ENCODE assay signal across 8 cellular contexts in the genomic region with DNA sequence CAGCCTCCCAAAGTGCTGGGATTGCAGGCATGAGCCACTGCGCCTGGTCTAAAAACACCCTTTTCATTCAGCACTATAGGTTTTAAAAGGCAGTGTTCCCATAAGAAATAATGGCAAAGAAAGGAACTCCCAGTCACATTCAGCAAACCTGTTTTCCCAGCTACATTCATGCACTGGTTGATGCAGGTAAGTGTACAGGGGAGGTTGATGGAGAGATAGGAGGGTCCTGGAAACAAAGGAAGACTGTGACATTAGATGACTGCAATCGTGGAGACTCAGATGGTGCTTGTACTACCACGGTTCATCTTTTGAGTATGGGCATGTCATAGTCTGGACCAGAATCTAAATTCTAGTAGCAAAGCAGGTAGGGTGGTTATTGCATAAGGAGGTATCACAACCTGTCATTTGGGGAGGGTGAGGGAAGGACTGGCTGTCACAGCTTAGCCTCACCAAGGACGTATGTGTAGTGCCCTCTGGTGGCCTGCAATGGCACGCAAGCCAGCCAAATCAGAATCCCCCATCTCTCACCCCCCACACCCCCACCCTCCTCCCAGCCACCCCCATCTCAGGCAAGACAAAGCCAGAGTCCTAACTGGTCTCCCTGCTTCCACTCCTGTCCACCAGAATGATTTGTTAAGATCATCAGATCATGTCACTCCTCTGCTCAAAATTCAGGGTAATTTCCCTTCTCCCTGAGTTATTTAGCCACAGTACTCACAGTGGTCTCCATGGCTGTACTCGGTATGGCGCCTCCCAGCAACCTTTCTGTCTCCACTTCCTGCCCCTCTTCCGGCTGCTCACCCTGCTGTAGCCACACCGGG. TPM values are rescaled to one million over a fixed set of nuclear protein-coding genes. Genes with fewer than 3 reads are reported as not detected.
DNase-seq lines count a peak whose midpoint lies in the region; ATAC-seq and TF ChIP-seq lines count a peak whose summit lies in the region.

No MANE protein-coding gene starts in this region.

- H3K4me1 Mint-ChIP-seq in CD4-positive, CD25-positive, alpha-beta regulatory T cell = peaks cover 8 to 20% (median 11%) of the 10 kb centered on the region in 4 donors

- peak; percentile 51 to 83 (median 59) for DNase-seq in CD4-positive, CD25-positive, alpha-beta regulatory T cell
- DNase-seq in GM19240 (ENCODE audit: insufficient read length, low spot score) (peak; percentile 86), NCI-H1092 treated with DMSO at 0.1 percent for 48 hours (lab: John Stamatoyannopoulos, UW) (peak; percentile 30), cerebellar cortex (ENCODE audit: low spot score) (peak; percentile 83), right lobe of liver (peak; percentile 46 to 59 (median 54)), kidney glomerular epithelial cell (lab: John Stamatoyannopoulos, UW) (no peak)
- DNase-seq in activated CD4-positive, CD25-positive, alpha-beta regulatory T cell treated with anti-CD3 and anti-CD28 coated beads, Interleukin-2, amount 50 U/mL, for 72 hours = peak; percentile 68
- peak; percentile 59 to 66 for DNase-seq in stimulated activated CD8-positive, alpha-beta memory T cell treated with anti-CD3 and anti-CD28 coated beads, Interleukin-15, amount 100 ng/mL, for 4 hours (ENCODE audit: low read depth in 2 of 2)

- H3K9me3 ChIP-seq in CD4-positive, CD25-positive, alpha-beta regulatory T cell (ENCODE audit: control insufficient read depth in 2 of 2, low read length in 2 of 2) = no peaks in the 10 kb centered on the region
- no peaks in the 10 kb centered on the region for H3K9me3 ChIP-seq in right lobe of liver

- H3K4me1 ChIP-seq in CD4-positive, CD25-positive, alpha-beta regulatory T cell (ENCODE audit: control insufficient read depth, insufficient read depth, low read length, poor library complexity, severe bottlenecking) = peaks cover 10% of the 10 kb centered on the region
- no peaks in the 10 kb centered on the region for H3K4me1 ChIP-seq in right lobe of liver

- WGBS in right lobe of liver (ENCODE audit: insufficient coverage, low coverage, low lambda C conversion rate, missing lambda C conversion rate) = 27% methylated on average over 8 of the region's 9 CpGs

- ATAC-seq in CD4-positive, CD25-positive, alpha-beta regulatory T cell (ENCODE audit: low read depth in 2 of 2) = peak; percentile 83 to 90
- peak; percentile 87 to 91 (median 90) for ATAC-seq in right lobe of liver

- H3K27me3 ChIP-seq in CD4-positive, CD25-positive, alpha-beta regulatory T cell (ENCODE audit: control insufficient read depth, insufficient read depth, low read length) = no peaks in the 10 kb centered on the region
- no peaks in the 10 kb centered on the region for H3K27me3 ChIP-seq in right lobe of liver

- no peak for TF ChIP-seq POLR2A in right lobe of liver (IDR thresholded peaks at IDR 0.05)

- H3K36me3 Mint-ChIP-seq in CD4-positive, CD25-positive, alpha-beta regulatory T cell = peaks cover 3% of the 10 kb centered on the region

- H3K27ac ChIP-seq in CD4-positive, CD25-positive, alpha-beta regulatory T cell (ENCODE audit: insufficient read depth, low read length, poor library complexity, severe bottlenecking) = no peak overlapping the region
- H3K27ac ChIP-seq in right lobe of liver = no peak overlapping the region

- H3K27me3 Mint-ChIP-seq in CD4-positive, CD25-positive, alpha-beta regulatory T cell = no peaks in the 10 kb centered on the region

- H3K27ac Mint-ChIP-seq in CD4-positive, CD25-positive, alpha-beta regulatory T cell = peak overlapping the region; percentile 61 to 91 (median 76)

- TF ChIP-seq CTCF in right lobe of liver (IDR thresholded peaks at IDR 0.05) = peak; percentile 31 to 70 (median 64)

- H3K4me3 ChIP-seq in CD4-positive, CD25-positive, alpha-beta regulatory T cell (ENCODE audit: low read depth, low read length) = no peak overlapping the region
- H3K4me3 ChIP-seq in right lobe of liver = no peak overlapping the region

- H3K9me3 Mint-ChIP-seq in CD4-positive, CD25-positive, alpha-beta regulatory T cell = no peaks in the 10 kb centered on the region

- intact Hi-C loops in right lobe of liver (cut with DNase I) = loop anchor here (5.0 to 10.0 kb wide), 2 partner anchors 105 to 112 kb away; no protein-coding TSS in a partner anchor

- peak overlapping the region in 1 of 4 donors; percentile 64 for H3K4me3 Mint-ChIP-seq in CD4-positive, CD25-positive, alpha-beta regulatory T cell

- no peaks in the 10 kb centered on the region for H3K36me3 ChIP-seq in CD4-positive, CD25-positive, alpha-beta regulatory T cell (ENCODE audit: control insufficient read depth, insufficient read depth, low read length)
- no peaks in the 10 kb centered on the region for H3K36me3 ChIP-seq in right lobe of liver

RNA-seq across cellular contexts. Expression of a gene that starts 28.8 kb away (rescaled TPM):
- 30.9 TPM for total RNA-seq in CD4-positive, CD25-positive, alpha-beta regulatory T cell
- 100 to 1,000 TPM; 123 to 177 (median 144) TPM for polyA plus RNA-seq in CD4-positive, CD25-positive, alpha-beta regulatory T cell
- total RNA-seq in right lobe of liver = 10 to 100 TPM; 14.8 to 38.0 (median 17.3) TPM

RNA-seq across cellular contexts. Expression of a gene that starts 51.3 kb away (rescaled TPM):
- 63.5 TPM for total RNA-seq in CD4-positive, CD25-positive, alpha-beta regulatory T cell
- polyA plus RNA-seq in CD4-positive, CD25-positive, alpha-beta regulatory T cell = 10 to 100 TPM in 2 of 4 donors, 1 to 10 TPM in 2; 9.7 to 11.2 (median 10.5) TPM
- 1 to 10 TPM; 1.5 to 3.2 (median 2.3) TPM for total RNA-seq in right lobe of liver

RNA-seq across cellular contexts. Expression of a gene that starts 56.0 kb away (rescaled TPM):
- total RNA-seq in CD4-positive, CD25-positive, alpha-beta regulatory T cell = 5.0 TPM
- under 1 TPM in 3 of 4 donors, not detected in 1; 0.09 to 0.39 (median 0.11) TPM for polyA plus RNA-seq in CD4-positive, CD25-positive, alpha-beta regulatory T cell
- 1 to 10 TPM in 3 of 6 experiments, under 1 TPM in 3; 0.42 to 2.4 (median 1.1) TPM for total RNA-seq in right lobe of liver

Comparison
In these comparisons a context has a peak if more than half of its experiments do, and no peak if none do; other contexts are left out.
1. RNA of a gene that starts 51.3 kb away (total RNA-seq): 63.5 TPM in CD4-positive, CD25-positive, alpha-beta regulatory T cell (single experiment); 1.5 to 3.2 TPM in right lobe of liver; every median in the first group is over 10 times any median in the second.